Comparison of ENCODE assay signal across 8 cellular contexts in the genomic region with DNA sequence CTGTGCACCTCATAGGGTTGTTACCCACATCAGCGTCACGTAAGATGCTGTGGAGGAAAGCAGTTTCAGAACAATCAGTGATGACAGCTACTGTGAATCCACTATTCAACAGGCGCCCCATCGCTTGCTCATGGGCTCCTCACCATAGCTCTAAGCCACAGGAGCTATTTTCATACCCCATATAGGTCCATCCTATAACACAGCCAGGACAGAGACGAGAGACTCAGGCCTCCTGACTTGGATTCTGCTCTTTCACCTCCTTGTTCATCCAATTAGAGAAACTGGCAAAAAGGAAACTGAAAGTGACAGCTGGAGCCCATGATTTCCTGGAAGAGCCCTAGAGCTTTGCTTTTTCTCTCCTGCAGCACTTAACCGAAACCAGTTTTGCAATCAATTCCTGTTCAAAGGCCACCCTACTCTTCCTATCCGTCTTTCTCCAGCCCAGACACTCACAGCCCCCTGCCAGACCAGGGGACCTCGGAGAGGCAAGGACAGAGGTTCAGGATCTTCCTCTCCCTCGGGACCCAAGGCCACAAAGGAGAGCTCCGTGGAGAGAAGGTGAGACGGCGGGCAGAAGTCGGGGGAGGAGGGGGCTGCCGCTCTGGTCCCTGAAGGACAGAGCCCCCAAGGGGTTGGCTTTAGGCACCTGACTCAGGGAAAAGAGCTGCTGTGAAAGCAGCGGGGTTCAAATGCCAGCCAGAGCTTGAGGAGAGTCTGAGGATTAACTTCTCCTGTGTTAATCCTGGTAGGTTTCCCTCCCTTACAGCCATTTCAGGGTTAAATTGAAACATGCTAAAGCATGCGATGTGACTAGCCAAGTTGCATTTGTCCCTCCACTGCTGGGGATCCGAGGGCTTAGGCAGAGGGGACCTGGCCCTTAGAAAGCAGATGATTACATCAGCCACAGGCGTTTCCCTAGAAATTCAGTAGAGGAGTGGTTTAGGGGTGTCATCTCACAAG. TPM values are rescaled to one million over a fixed set of nuclear protein-coding genes. Genes with fewer than 3 reads are reported as not detected.
DNase-seq lines count a peak whose midpoint lies in the region; ATAC-seq lines count a peak whose summit lies in the region.

A gene with protein sequence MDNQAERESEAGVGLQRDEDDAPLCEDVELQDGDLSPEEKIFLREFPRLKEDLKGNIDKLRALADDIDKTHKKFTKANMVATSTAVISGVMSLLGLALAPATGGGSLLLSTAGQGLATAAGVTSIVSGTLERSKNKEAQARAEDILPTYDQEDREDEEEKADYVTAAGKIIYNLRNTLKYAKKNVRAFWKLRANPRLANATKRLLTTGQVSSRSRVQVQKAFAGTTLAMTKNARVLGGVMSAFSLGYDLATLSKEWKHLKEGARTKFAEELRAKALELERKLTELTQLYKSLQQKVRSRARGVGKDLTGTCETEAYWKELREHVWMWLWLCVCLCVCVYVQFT (plus strand): TSS at position 381 of the 960 bp plus-strand sequence. CDS start 7,980 bp downstream, outside the sequence.

- peak within 1 kb of the TSS; percentile 20 for H2BK120ac ChIP-seq in trophoblast cell (ENCODE audit: insufficient read depth, low read length, poor library complexity)

- H3K14ac ChIP-seq in trophoblast cell (ENCODE audit: low read length) = peak within 1 kb of the TSS; percentile 1

- peak within 1 kb of the TSS; percentile 6 for H3K27ac ChIP-seq in trophoblast cell (ENCODE audit: low read depth, low read length)

- H3K9me3 ChIP-seq in trophoblast cell (ENCODE audit: insufficient read depth, low read depth, low read length) = peaks cover 2% of the 10 kb centered on the region

- no peak within 1 kb of the TSS for H3K18ac ChIP-seq in trophoblast cell (ENCODE audit: low read length)

- no CpG with 5 or more reads among the region's 18 CpGs for WGBS in trophoblast cell (ENCODE audit: extremely low coverage, insufficient coverage, insufficient read length)

- H3K27me3 ChIP-seq in trophoblast cell (ENCODE audit: insufficient read depth, low read length) = no peaks in the 10 kb centered on the region

- no peaks in the 10 kb centered on the region for H3K79me2 ChIP-seq in trophoblast cell (ENCODE audit: control insufficient read depth, insufficient read depth, low read length, poor library complexity)

- H3K4me2 ChIP-seq in trophoblast cell (ENCODE audit: low read length) = peak within 1 kb of the TSS; percentile 25

- H2AFZ ChIP-seq in trophoblast cell (ENCODE audit: insufficient read depth, low read length, poor library complexity) = peak within 1 kb of the TSS; percentile 75

- peak; percentile 49 for ATAC-seq in HG02852 (IDR thresholded peaks at IDR 0.05; ENCODE audit: unreplicated experiment)

- H4K91ac ChIP-seq in trophoblast cell (ENCODE audit: low read depth, low read length) = peak within 1 kb of the TSS; percentile 26

- no peaks in the 10 kb centered on the region for H3K36me3 ChIP-seq in trophoblast cell (ENCODE audit: control insufficient read depth in 1 of 2, insufficient read depth in 2 of 2, low read length in 2 of 2)

- DNase-seq in GDM1 (lab: John Stamatoyannopoulos, UW) (peak; percentile 17), RPMI8226 (peak; percentile 83), foreskin melanocyte (peak; percentile 56), trophoblast cell (peak; percentile 87 to 90), ureter (ENCODE audit: low spot score) (no peak), GOT3 (lab: John Stamatoyannopoulos, UW) (no peak)
- DNase-seq in activated effector memory CD4-positive, alpha-beta T cell treated with anti-CD3 and anti-CD28 coated beads, Interleukin-2, amount 50 U/mL, for 16 hours = peak; percentile 83

- peak within 1 kb of the TSS; percentile 15 for H2BK12ac ChIP-seq in trophoblast cell (ENCODE audit: low read length)

- H2AK5ac ChIP-seq in trophoblast cell (ENCODE audit: low read length) = no peak within 1 kb of the TSS

- no peak within 1 kb of the TSS for H2BK5ac ChIP-seq in trophoblast cell (ENCODE audit: low read depth, low read length, poor library complexity)

- H3K4me3 ChIP-seq in trophoblast cell (ENCODE audit: low read depth, low read length) = no peak within 1 kb of the TSS

- H3K4ac ChIP-seq in trophoblast cell (ENCODE audit: low read depth, low read length) = peak within 1 kb of the TSS; percentile 27

- H3K23ac ChIP-seq in trophoblast cell (ENCODE audit: low read length) = no peak within 1 kb of the TSS

- peaks cover 7 to 8% of the 10 kb centered on the region in 2 experiments for H3K4me1 ChIP-seq in trophoblast cell (ENCODE audit: control insufficient read depth in 1 of 2, insufficient read depth in 2 of 2, low read length in 2 of 2)

- peak within 1 kb of the TSS; percentile 48 for H4K8ac ChIP-seq in trophoblast cell (ENCODE audit: low read depth, low read length)

- H3K9ac ChIP-seq in trophoblast cell (ENCODE audit: low read length) = no peak within 1 kb of the TSS

- peaks cover 2% of the 10 kb centered on the region for H3K79me1 ChIP-seq in trophoblast cell (ENCODE audit: low read length)

- no peak within 1 kb of the TSS for H4K12ac ChIP-seq in trophoblast cell (ENCODE audit: low read depth, low read length)

RNA-seq across cellular contexts. Expression of the gene that starts here (rescaled TPM):
- polyA plus RNA-seq in trophoblast cell (2013) = 0.37 and 0.43 TPM in 2 replicates
- 37.2 TPM for total RNA-seq in ureter

Comparison
In these comparisons a context has a peak if more than half of its experiments do, and no peak if none do; other contexts are left out.
1. DNase-seq: peak in GDM1 (single experiment), RPMI8226 (single experiment), activated effector memory CD4-positive, alpha-beta T cell treated with anti-CD3 and anti-CD28 coated beads, Interleukin-2, amount 50 U/mL, for 16 hours (single experiment), foreskin melanocyte (single experiment) and trophoblast cell (2 of 2); none in ureter (single experiment) and GOT3 (single experiment).